9 cellular contexts compared by ENCODE assay signal in genomic region chr16:66988197-66988788, GRCh38. TPM values are rescaled to one million over a fixed set of nuclear protein-coding genes. Genes with fewer than 3 reads are reported as not detected.
DNase-seq lines count a peak whose midpoint lies in the region; ATAC-seq, FAIRE-seq and TF ChIP-seq lines count a peak whose summit lies in the region.
"Had no signal": no experiment of that assay in that cellular context is flagged by ENCODE, and none has a peak within 500 bp of the region (broad histone marks: within the 10 kb centered on the region; RNA-seq: fewer than 3 reads in every experiment).

Gene CES4A, plus strand, starts transcription at chr16:66988589. Its CDS starts 184 bp downstream, at chr16:66988773.

- no peaks in the 10 kb centered on the region for H3F3A ChIP-seq in PC-3 (ENCODE audit: low read length, unreplicated experiment)

- H3K4me1 ChIP-seq in PC-3 (ENCODE audit: insufficient read depth, low read length) (no peaks in the 10 kb centered on the region), small intestine (ENCODE audit: control insufficient read depth in 2 of 2, insufficient read depth in 1 of 2, low read depth in 1 of 2, low read length in 1 of 2) (no peaks in the 10 kb centered on the region)
- peaks cover 17 to 18% of the 10 kb centered on the region in 2 donors for H3K4me1 ChIP-seq in naive thymus-derived CD4-positive, alpha-beta T cell (ENCODE audit: control insufficient read depth in 2 of 2, insufficient read depth in 2 of 2, low read length in 2 of 2)

- no peak within 1 kb of the TSS for H3K4me3 Mint-ChIP-seq in CD4-positive, alpha-beta T cell
- no peak within 1 kb of the TSS for H3K4me3 Mint-ChIP-seq in naive thymus-derived CD4-positive, alpha-beta T cell

- H3K27ac Mint-ChIP-seq in CD4-positive, alpha-beta T cell = no peak within 1 kb of the TSS
- peak within 1 kb of the TSS in 2 of 9 donors; percentile 10 to 98 for H3K27ac Mint-ChIP-seq in naive thymus-derived CD4-positive, alpha-beta T cell

- H4K20me1 ChIP-seq in PC-3 (ENCODE audit: low read length) = no peaks in the 10 kb centered on the region

- H3K4me2 ChIP-seq in PC-3 (ENCODE audit: low read length) = no peak within 1 kb of the TSS

- BruUV-seq in PC-3 (replicated peaks; lab: Mats Ljungman, UMichigan) = no TSS peak

- H3K9me3 Mint-ChIP-seq in CD4-positive, alpha-beta T cell = no peaks in the 10 kb centered on the region
- H3K9me3 Mint-ChIP-seq in naive thymus-derived CD4-positive, alpha-beta T cell = peaks cover 0 to 1% (median 0%) of the 10 kb centered on the region in 11 donors

- ATAC-seq in CD4-positive, alpha-beta T cell (ENCODE audit: poor library complexity) = no peak
- ATAC-seq in PC-3 (peak; percentile 48), HG03354 (IDR thresholded peaks at IDR 0.05; ENCODE audit: poor library complexity, severe bottlenecking, unreplicated experiment) (no peak), GM18520 (IDR thresholded peaks at IDR 0.05; ENCODE audit: unreplicated experiment) (no peak)
- no peak for ATAC-seq in naive thymus-derived CD4-positive, alpha-beta T cell

- H3K36me3 ChIP-seq in PC-3 (ENCODE audit: low read depth, low read length) (no peaks in the 10 kb centered on the region), small intestine (ENCODE audit: control insufficient read depth in 2 of 2, insufficient read depth in 2 of 2, low read length in 2 of 2) (no peaks in the 10 kb centered on the region)
- H3K36me3 ChIP-seq in naive thymus-derived CD4-positive, alpha-beta T cell (ENCODE audit: control insufficient read depth in 2 of 3, insufficient read depth in 3 of 3, low read length in 3 of 3) = no peaks in the 10 kb centered on the region

- TF ChIP-seq CTCF in CD4-positive, alpha-beta T cell (IDR thresholded peaks at IDR 0.05) = no peak
- no peak for TF ChIP-seq CTCF in PC-3 (conservative IDR thresholded peaks at IDR 0.05; ENCODE audit: low read depth, low read length)

- no peak within 1 kb of the TSS for H3K9ac ChIP-seq in PC-3 (ENCODE audit: low read length)

- no peaks in the 10 kb centered on the region for H3K27me3 ChIP-seq in CD4-positive, alpha-beta T cell (ENCODE audit: control insufficient read depth, insufficient read depth, low read length)
- H3K27me3 ChIP-seq in PC-3 (ENCODE audit: low read length) = no peaks in the 10 kb centered on the region
- no peaks in the 10 kb centered on the region for H3K27me3 ChIP-seq in naive thymus-derived CD4-positive, alpha-beta T cell (ENCODE audit: control insufficient read depth in 2 of 2, insufficient read depth in 2 of 2, low read length in 2 of 2)
- H3K27me3 ChIP-seq in small intestine (ENCODE audit: control insufficient read depth in 2 of 2, insufficient read depth in 2 of 2, low read length in 2 of 2) = no peaks in the 10 kb centered on the region

- H3K4me1 Mint-ChIP-seq in CD4-positive, alpha-beta T cell (ENCODE audit: low read depth) = peaks cover 15% of the 10 kb centered on the region
- peaks cover 6 to 53% (median 16%) of the 10 kb centered on the region in 7 donors for H3K4me1 Mint-ChIP-seq in naive thymus-derived CD4-positive, alpha-beta T cell

- DNase-seq in CD4-positive, alpha-beta T cell = no peak
- DNase-seq in PC-3 (peak; percentile 39), epithelial cell of prostate (ENCODE audit: low read depth, low spot score) (peak; percentile 49), cortex of kidney (lab: John Stamatoyannopoulos, UW) (no peak), small intestine (no peak)
- no peak for DNase-seq in naive thymus-derived CD4-positive, alpha-beta T cell
- DNase-seq: NCI-H69 had no signal

- H3K27me3 Mint-ChIP-seq in CD4-positive, alpha-beta T cell = no peaks in the 10 kb centered on the region
- H3K27me3 Mint-ChIP-seq in naive thymus-derived CD4-positive, alpha-beta T cell = no peaks in the 10 kb centered on the region

- intact Hi-C loops in CD4-positive, alpha-beta T cell (cut with DNase I, micrococcal nuclease) = no loop called here
- intact Hi-C loops in PC-3 (cut with micrococcal nuclease) = no loop called here
- intact Hi-C loops in naive thymus-derived CD4-positive, alpha-beta T cell (cut with micrococcal nuclease) = no loop called here

- H3K27ac ChIP-seq in CD4-positive, alpha-beta T cell (ENCODE audit: low read depth, low read length) = no peak within 1 kb of the TSS
- no peak within 1 kb of the TSS for H3K27ac ChIP-seq in PC-3 (ENCODE audit: low read length)
- no peak within 1 kb of the TSS for H3K27ac ChIP-seq in epithelial cell of prostate
- no peak within 1 kb of the TSS for H3K27ac ChIP-seq in naive thymus-derived CD4-positive, alpha-beta T cell (ENCODE audit: low read depth, low read length)
- no peak within 1 kb of the TSS for H3K27ac ChIP-seq in small intestine (ENCODE audit: low read depth in 1 of 2, low read length in 1 of 2)

- H3K4me3 ChIP-seq in PC-3 (ENCODE audit: low read length) (no peak within 1 kb of the TSS), small intestine (ENCODE audit: low read depth in 1 of 2, low read length in 2 of 2) (no peak within 1 kb of the TSS)
- no peak within 1 kb of the TSS for H3K4me3 ChIP-seq in naive thymus-derived CD4-positive, alpha-beta T cell (ENCODE audit: low read length)

- FAIRE-seq in small intestine (lab: Jason Lieb, UNC) = no peak

- WGBS in small intestine, 3 donors = 47 to 65% (median 57%) methylated on average over 11 of the region's 11 CpGs

- POLR2A ChIA-PET in CD4-positive, alpha-beta T cell (lab: Charles Lee) = no interaction called here
- POLR2A ChIA-PET in PC-3 (lab: Charles Lee; ENCODE audit: unreplicated experiment) = no interaction called here
- POLR2A ChIA-PET in naive thymus-derived CD4-positive, alpha-beta T cell (lab: Charles Lee) = no interaction called here

- CTCF ChIA-PET in CD4-positive, alpha-beta T cell (lab: Charles Lee) = no interaction called here
- CTCF ChIA-PET in PC-3 (lab: Charles Lee) = no interaction called here
- CTCF ChIA-PET in naive thymus-derived CD4-positive, alpha-beta T cell (lab: Charles Lee) = interaction anchor here (0.6 kb wide), 1 partner anchor 9 kb away, joined by 4 read pairs; no protein-coding TSS in a partner anchor

- H3K9me2 ChIP-seq in PC-3 (replicated peaks; ENCODE audit: low read length) = no peaks in the 10 kb centered on the region

- no peaks in the 10 kb centered on the region for H3K79me2 ChIP-seq in PC-3 (ENCODE audit: low read length)

- no peak within 1 kb of the TSS for H2AFZ ChIP-seq in PC-3 (ENCODE audit: low read length)

- H3K9me3 ChIP-seq in CD4-positive, alpha-beta T cell (ENCODE audit: control insufficient read depth, low read length) = no peaks in the 10 kb centered on the region
- H3K9me3 ChIP-seq in PC-3 (ENCODE audit: low read length) (no peaks in the 10 kb centered on the region), small intestine (ENCODE audit: control insufficient read depth, low read depth) (no peaks in the 10 kb centered on the region)
- H3K9me3 ChIP-seq in naive thymus-derived CD4-positive, alpha-beta T cell (ENCODE audit: control insufficient read depth in 2 of 3, low read length in 3 of 3) = no peaks in the 10 kb centered on the region

- H3K36me3 Mint-ChIP-seq in CD4-positive, alpha-beta T cell (ENCODE audit: low read depth) = no peaks in the 10 kb centered on the region
- peaks cover 0 to 11% (median 0%) of the 10 kb centered on the region in 5 donors for H3K36me3 Mint-ChIP-seq in naive thymus-derived CD4-positive, alpha-beta T cell

RNA-seq across cellular contexts. Expression of gene CES4A, which starts in this region (rescaled TPM):
- 10 to 100 TPM; 14.9 to 16.0 TPM for total RNA-seq in CD4-positive, alpha-beta T cell
- 2.1 and 2.6 TPM in 2 replicates for total RNA-seq in PC-3 (2014; rRNA removed)
- total RNA-seq in naive thymus-derived CD4-positive, alpha-beta T cell = 10 to 100 TPM; 17.2 to 53.8 (median 20.8) TPM
- 1 to 10 TPM; 5.1 to 7.6 TPM for polyA plus RNA-seq in naive thymus-derived CD4-positive, alpha-beta T cell
- polyA plus RNA-seq in small intestine = 10 to 100 TPM in 1 of 3 donors, 1 to 10 TPM in 2; 4.8 to 15.9 (median 5.1) TPM

Comparison
In these comparisons a context has a peak if more than half of its experiments do, and no peak if none do; other contexts are left out.
1. DNase-seq: peak in PC-3 (single experiment) and epithelial cell of prostate (single experiment); none in CD4-positive, alpha-beta T cell (0 of 10), naive thymus-derived CD4-positive, alpha-beta T cell (0 of 9), cortex of kidney (single experiment) and small intestine (single experiment).